24 cellular contexts compared by ENCODE assay signal in the genomic region with DNA sequence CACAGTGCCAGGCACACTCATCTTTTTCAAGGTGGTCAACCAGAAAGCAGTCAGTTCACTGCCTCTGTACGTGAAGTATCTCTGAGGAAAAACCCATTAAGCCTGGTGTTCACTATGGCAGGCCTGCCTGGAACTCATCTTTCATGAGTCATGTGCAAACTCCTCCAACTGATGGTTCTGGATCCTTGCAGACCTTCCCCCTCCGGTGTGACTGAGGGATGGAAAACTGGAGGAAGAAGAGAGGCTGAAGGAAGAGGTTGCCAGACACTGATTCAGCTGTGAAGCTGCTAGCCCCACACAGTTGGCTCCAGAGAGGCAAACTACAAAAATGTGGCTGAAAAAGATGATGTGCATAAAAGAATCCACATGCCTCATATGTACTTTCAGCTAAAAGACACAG. TPM values are rescaled to one million over a fixed set of nuclear protein-coding genes. Genes with fewer than 3 reads are reported as not detected.
DNase-seq lines count a peak whose midpoint lies in the region; ATAC-seq, FAIRE-seq and TF ChIP-seq lines count a peak whose summit lies in the region.
"Had no signal": no experiment of that assay in that cellular context is flagged by ENCODE, and none has a peak within 500 bp of the region (broad histone marks: within the 10 kb centered on the region; RNA-seq: fewer than 3 reads in every experiment).

No MANE protein-coding gene starts in this region.

- no peak overlapping the region for H2BK5ac ChIP-seq in neuronal stem cell (ENCODE audit: low read length)

- H3K4me2 ChIP-seq in neuronal stem cell (ENCODE audit: insufficient read depth, low read length, poor library complexity, severe bottlenecking) = no peak overlapping the region
- H3K4me2 ChIP-seq: BLaER1 had no signal

- H3K18ac ChIP-seq in neuronal stem cell (ENCODE audit: low read length) = no peak overlapping the region

- H3K9me3 ChIP-seq in right lobe of liver = no peaks in the 10 kb centered on the region
- peaks cover 0 to under 1% of the 10 kb centered on the region in 2 donors for H3K9me3 ChIP-seq in neuronal stem cell (replicated peaks in 1 of 2; ENCODE audit: control insufficient read depth in 2 of 2, insufficient read depth in 1 of 2, low read depth in 1 of 2, low read length in 2 of 2)
- H3K9me3 ChIP-seq: Peyer's patch had no signal

- no peak overlapping the region for H2AFZ ChIP-seq in neuronal stem cell (ENCODE audit: low read length)

- no peak for TF ChIP-seq POLR2A in right lobe of liver (IDR thresholded peaks at IDR 0.05)

- no peak overlapping the region for H3K23ac ChIP-seq in neuronal stem cell (ENCODE audit: low read depth, low read length, poor library complexity)

- H2BK12ac ChIP-seq in neuronal stem cell (ENCODE audit: low read length) = no peak overlapping the region

- H3K27ac ChIP-seq in right lobe of liver (peak overlapping the region; percentile 74 to 95 (median 87)), neuronal stem cell (replicated peaks; ENCODE audit: low read length) (no peak overlapping the region)
- H3K27ac ChIP-seq: BLaER1 had no signal

- TF ChIP-seq CTCF in epithelial cell of proximal tubule (conservative IDR thresholded peaks at IDR 0.05; ENCODE audit: low read depth, low read length) (no peak), right lobe of liver (IDR thresholded peaks at IDR 0.05) (no peak)

- H4K8ac ChIP-seq in neuronal stem cell (ENCODE audit: low read depth, low read length) = no peak overlapping the region

- H3K4me1 ChIP-seq in right lobe of liver = peaks cover 0 to 9% (median 0%) of the 10 kb centered on the region in 4 donors
- H3K4me1 ChIP-seq in neuronal stem cell (ENCODE audit: control insufficient read depth in 2 of 2, insufficient read depth in 1 of 2, low read depth in 1 of 2, low read length in 2 of 2) = no peaks in the 10 kb centered on the region
- H3K4me1 ChIP-seq: BLaER1 had no signal

- H3K4me3 ChIP-seq in epithelial cell of proximal tubule (ENCODE audit: low read depth, low read length) (peak overlapping the region; percentile 57), right lobe of liver (peak overlapping the region in 2 of 3 donors; percentile 60 to 71), neuronal stem cell (ENCODE audit: low read length in 2 of 2) (no peak overlapping the region)
- H3K4me3 ChIP-seq: BLaER1, K562 had no signal

- no peak overlapping the region for H3K14ac ChIP-seq in neuronal stem cell (ENCODE audit: low read length)

- H3K27me3 ChIP-seq in right lobe of liver = no peaks in the 10 kb centered on the region
- H3K27me3 ChIP-seq in neuronal stem cell (ENCODE audit: control insufficient read depth in 3 of 3, insufficient read depth in 3 of 3, low read depth in 1 of 3, low read length in 3 of 3) = no peaks in the 10 kb centered on the region
- H3K27me3 ChIP-seq: BLaER1, Peyer's patch had no signal

- no peak overlapping the region for H2BK15ac ChIP-seq in neuronal stem cell (ENCODE audit: low read length)

- FAIRE-seq in frontal cortex (lab: Jason Lieb, UNC) = no peak
- FAIRE-seq: GM19239, K562 had no signal

- no peak overlapping the region for H3K9ac ChIP-seq in neuronal stem cell (ENCODE audit: low read depth, low read length, poor library complexity)
- H3K9ac ChIP-seq: BLaER1 had no signal

- DNase-seq in GM04503 (ENCODE audit: low read depth) (peak; percentile 3), epithelial cell of proximal tubule (ENCODE audit: low read depth) (no peak), right lobe of liver (no peak), stromal cell of bone marrow (ENCODE audit: low read depth) (peak; percentile 15), frontal cortex (ENCODE audit: low spot score in 2 of 2) (no peak), neuronal stem cell (ENCODE audit: low spot score) (no peak)
- DNase-seq: CD8-positive, alpha-beta memory T cell; DMS79; GOT3; NCI-H1105; NCI-H1694; NCI-H2081 treated with DMSO at 0.1 percent for 48 hours; NK-92 treated with Interleukin-12 subunit alpha and Interleukin-12 subunit beta, amount 100 ng/mL, for 24 hours; Peyer's patch had no signal

- 37% methylated on average over 2 of the region's 2 CpGs for WGBS in right lobe of liver (ENCODE audit: insufficient coverage, low coverage, low lambda C conversion rate, missing lambda C conversion rate)
- no CpG with 5 or more reads among the region's 2 CpGs for WGBS in neuronal stem cell (ENCODE audit: extremely low coverage in 2 of 2, insufficient read length in 2 of 2, insufficient replicate concordance in 1 of 2), 2 donors

- no peaks in the 10 kb centered on the region for H3K79me1 ChIP-seq in neuronal stem cell (ENCODE audit: low read depth, low read length)

- no peak overlapping the region for H2AK5ac ChIP-seq in neuronal stem cell (ENCODE audit: low read depth, low read length)

- no peak overlapping the region for H2BK120ac ChIP-seq in neuronal stem cell (ENCODE audit: low read depth, low read length)

- ATAC-seq in right lobe of liver = peak in 2 of 4 donors; percentile 0
- no peak for ATAC-seq in esophagus mucosa
- ATAC-seq: HCT116, K562, Right ventricle myocardium inferior had no signal

- H3K36me3 ChIP-seq in right lobe of liver = peaks cover 0 to 74% (median 28%) of the 10 kb centered on the region in 4 donors
- H3K36me3 ChIP-seq in neuronal stem cell (replicated peaks in 1 of 2; ENCODE audit: control insufficient read depth in 2 of 2, insufficient read depth in 2 of 2, low read length in 2 of 2) = no peaks in the 10 kb centered on the region
- H3K36me3 ChIP-seq: BLaER1 had no signal

- intact Hi-C loops in right lobe of liver (cut with DNase I) = loop anchor here in 1 of 2 donors (10.0 kb wide), 1 partner anchor 158 kb away; no protein-coding TSS in a partner anchor

- H3K4ac ChIP-seq in neuronal stem cell (ENCODE audit: low read length) = no peak overlapping the region

- no peak overlapping the region for H4K91ac ChIP-seq in neuronal stem cell (ENCODE audit: low read depth, low read length, poor library complexity)

RNA-seq across cellular contexts. Expression of a gene that starts 2.8 kb away (rescaled TPM):
- total RNA-seq in epithelial cell of proximal tubule (0.75 TPM in 1 of 2 replicates, not detected in the other), right lobe of liver (100 to 1,000 TPM; 307 to 774 (median 646) TPM), frontal cortex (1.6 TPM), esophagus mucosa (26.4 TPM)
- polyA plus RNA-seq in neuronal stem cell (2013, experiment 1 of 2) = 0.01 TPM
- polyA plus RNA-seq in neuronal stem cell (2013, experiment 2 of 2) = 0.06 TPM
- total RNA-seq: CD8-positive, alpha-beta memory T cell; G401; Right ventricle myocardium inferior; SK-MEL-5 had no signal

RNA-seq across cellular contexts. Expression of a gene that starts 58.0 kb away (rescaled TPM):
- total RNA-seq in epithelial cell of proximal tubule (0.12 TPM in 1 of 2 replicates, not detected in the other), right lobe of liver (100 to 1,000 TPM in 4 of 6 experiments, 10 to 100 TPM in 2; 19.8 to 623 (median 340) TPM), frontal cortex (not detected), esophagus mucosa (not detected)
- polyA plus RNA-seq in neuronal stem cell (2013, experiment 1 of 2) = not detected
- not detected for polyA plus RNA-seq in neuronal stem cell (2013, experiment 2 of 2)
- total RNA-seq: A673; CD8-positive, alpha-beta memory T cell; G401; K562; NCI-H460; Right ventricle myocardium inferior; SK-MEL-5 had no signal
- polyA plus RNA-seq: CD8-positive, alpha-beta memory T cell had no signal

Comparison
In these comparisons a context has a peak if more than half of its experiments do, and no peak if none do; other contexts are left out.
1. DNase-seq: peak in GM04503 (single experiment) and stromal cell of bone marrow (single experiment); none in epithelial cell of proximal tubule (single experiment), right lobe of liver (0 of 3), frontal cortex (0 of 2) and neuronal stem cell (single experiment).
2. H3K4me3 ChIP-seq: peak in epithelial cell of proximal tubule (single experiment) and right lobe of liver (2 of 3); none in neuronal stem cell (0 of 2).
3. RNA of a gene that starts 2.8 kb away (total RNA-seq): 307 to 774 TPM in right lobe of liver; 26.4 TPM in esophagus mucosa (single experiment), 1.6 TPM in frontal cortex (single experiment) and 0.75 TPM in epithelial cell of proximal tubule; every median in the first group is over 10 times any median in the second.
4. RNA of a gene that starts 58.0 kb away (total RNA-seq): 19.8 to 623 TPM in right lobe of liver; 0.12 TPM in epithelial cell of proximal tubule, not detected in frontal cortex (single experiment) and not detected in esophagus mucosa (single experiment); every median in the first group is over 10 times any median in the second.